ENCODE assay signal across 8 cellular contexts in the genomic region with DNA sequence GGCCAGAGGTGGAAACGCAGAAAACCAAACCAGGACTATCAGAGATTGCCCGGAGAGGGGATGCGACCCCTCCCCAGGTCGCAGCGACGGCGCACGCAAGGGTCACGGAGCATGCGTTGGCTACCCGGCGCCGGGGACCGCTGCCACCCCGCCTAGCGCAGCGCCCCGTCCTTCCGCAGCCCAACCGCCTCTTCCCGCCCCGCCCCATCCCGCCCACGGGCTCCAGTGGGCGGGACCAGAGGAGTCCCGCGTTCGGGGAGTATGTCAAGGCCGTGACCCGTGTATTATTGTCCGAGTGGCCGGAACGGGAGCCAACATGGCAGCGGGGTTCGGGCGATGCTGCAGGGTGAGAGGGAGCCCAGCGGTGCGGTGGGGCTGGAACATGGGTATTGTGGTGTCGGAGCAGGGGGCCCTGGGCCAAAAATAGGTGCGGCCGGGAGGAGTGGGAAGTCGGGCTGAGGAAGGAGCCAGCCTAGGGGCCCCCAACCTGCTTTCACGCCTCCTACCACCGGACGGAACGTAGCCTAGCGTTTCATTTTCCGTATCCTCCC. TPM values are rescaled to one million over a fixed set of nuclear protein-coding genes. Genes with fewer than 3 reads are reported as not detected.
DNase-seq lines count a peak whose midpoint lies in the region; ATAC-seq and TF ChIP-seq lines count a peak whose summit lies in the region.

Gene ACADM, plus strand, starts transcription at position 238 of the 551 bp plus-strand sequence. Its CDS starts 79 bp downstream, at position 317.

- H3K36me3 ChIP-seq in HUES6 (ENCODE audit: control insufficient read depth, insufficient read depth, low read length) (no peaks in the 10 kb centered on the region), mucosa of stomach (ENCODE audit: control insufficient read depth, insufficient read depth, low read length) (no peaks in the 10 kb centered on the region)

- H3K9me3 ChIP-seq in HUES6 (ENCODE audit: control insufficient read depth, insufficient read depth, low read depth, low read length) (peaks cover 13% of the 10 kb centered on the region), mucosa of stomach (ENCODE audit: control insufficient read depth, low read length) (no peaks in the 10 kb centered on the region)

- DNase-seq in DMS 273 treated with DMSO at 0.1 percent for 48 hours (lab: John Stamatoyannopoulos, UW) (peak; percentile 45), OCI-M2 (lab: John Stamatoyannopoulos, UW; ENCODE audit: unreplicated experiment) (peak; percentile 53), epithelial cell of proximal tubule (ENCODE audit: low read depth) (no peak)
- DNase-seq in activated T-cell treated with anti-CD3 and anti-CD28 coated beads, Interleukin-2, amount 50 U/mL, for 1 hour = peak; percentile 87
- peak; percentile 64 to 74 for DNase-seq in stimulated activated CD8-positive, alpha-beta memory T cell treated with anti-CD3 and anti-CD28 coated beads, Interleukin-7, amount 100 ng/mL, for 1 hour (ENCODE audit: low read depth in 2 of 2)

- no peak for TF ChIP-seq CTCF in epithelial cell of proximal tubule (conservative IDR thresholded peaks at IDR 0.05; ENCODE audit: low read depth, low read length)

- peak within 1 kb of the TSS; percentile 71; the same call in 1 of the 2 replicates for H3K27ac ChIP-seq in HUES6 (ENCODE audit: low read depth, low read length)

- H3K4me3 ChIP-seq in HUES6 (ENCODE audit: low read depth, low read length) (peak within 1 kb of the TSS; percentile 78), epithelial cell of proximal tubule (ENCODE audit: low read depth, low read length) (peak within 1 kb of the TSS; percentile 90), mucosa of stomach (ENCODE audit: low read length) (peak within 1 kb of the TSS; percentile 83)

- peaks cover 10% of the 10 kb centered on the region; the same call in 1 of the 2 replicates for H3K4me1 ChIP-seq in HUES6 (ENCODE audit: control insufficient read depth, insufficient read depth, low read length)
- peaks cover 12% of the 10 kb centered on the region for H3K4me1 ChIP-seq in mucosa of stomach (ENCODE audit: control insufficient read depth, insufficient read depth, low read length)

- H3K9ac ChIP-seq in HUES6 (ENCODE audit: low read length) = peak within 1 kb of the TSS; percentile 81
- H3K9ac ChIP-seq in mucosa of stomach (ENCODE audit: low read length) = peak within 1 kb of the TSS; percentile 91

- ATAC-seq in GM21447 (IDR thresholded peaks at IDR 0.05; ENCODE audit: unreplicated experiment) = peak; percentile 90

- H3K27me3 ChIP-seq in HUES6 (ENCODE audit: control insufficient read depth, insufficient read depth, low read length) (no peaks in the 10 kb centered on the region), mucosa of stomach (ENCODE audit: control insufficient read depth, insufficient read depth, low read length) (no peaks in the 10 kb centered on the region)

RNA-seq across cellular contexts. Expression of gene ACADM, which starts in this region (rescaled TPM):
- total RNA-seq in epithelial cell of proximal tubule = 37.1 and 37.8 TPM in 2 replicates
